Comparison of ENCODE assay signal across 21 cellular contexts in the genomic region with DNA sequence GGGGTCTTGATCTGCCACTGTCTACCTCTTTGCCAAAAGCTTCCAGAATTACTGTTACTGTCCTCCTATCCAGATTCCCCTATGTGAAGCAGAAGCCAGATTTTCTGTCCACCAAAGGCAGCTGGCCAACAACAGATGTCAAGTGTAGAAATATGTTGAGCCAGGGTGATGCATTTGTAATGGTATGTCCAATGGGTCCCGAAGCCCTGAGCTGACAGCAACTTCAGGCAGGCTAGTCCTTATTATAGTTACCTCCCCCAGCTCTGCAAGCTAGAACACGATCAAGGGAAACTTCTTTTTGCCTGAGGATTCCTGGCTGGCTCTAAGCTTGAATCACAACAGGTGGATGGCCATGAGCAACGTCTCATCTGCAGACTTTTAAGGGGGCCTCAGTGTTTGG. TPM values are rescaled to one million over a fixed set of nuclear protein-coding genes. Genes with fewer than 3 reads are reported as not detected.
A peak's percentile ranks its signal among the peaks of the same experiment; 100 is the strongest.
DNase-seq lines count a peak whose midpoint lies in the region; ATAC-seq, FAIRE-seq and TF ChIP-seq lines count a peak whose summit lies in the region.
"Had no signal": no experiment of that assay in that cellular context is flagged by ENCODE, and none has a peak within 500 bp of the region (broad histone marks: within the 10 kb centered on the region; RNA-seq: fewer than 3 reads in every experiment).

No MANE protein-coding gene starts in this region.

- H3K79me2 ChIP-seq in Karpas-422 (ENCODE audit: low read length): no peaks in the 10 kb centered on the region

- no peaks in the 10 kb centered on the region for H3K36me3 ChIP-seq in bronchial epithelial cell (ENCODE audit: control insufficient read depth, insufficient read depth, low read length)
- no peaks in the 10 kb centered on the region for H3K36me3 ChIP-seq in Karpas-422 (ENCODE audit: insufficient read depth, low read length)
- H3K36me3 ChIP-seq: neutrophil had no signal

- H3K9me2 ChIP-seq in Karpas-422 (replicated peaks; ENCODE audit: insufficient read depth, low read length): no peaks in the 10 kb centered on the region

- H4K20me1 ChIP-seq in Karpas-422 (ENCODE audit: insufficient read depth, low read depth, low read length): no peaks in the 10 kb centered on the region

- peak; percentile 96 for FAIRE-seq in bronchial epithelial cell (lab: Jason Lieb, UNC)
- FAIRE-seq: kidney, urothelium cell line had no signal

- no peak overlapping the region for H3K9ac ChIP-seq in Karpas-422 (ENCODE audit: low read length)
- H3K9ac ChIP-seq: KMS-11 had no signal

- H3K9me3 Mint-ChIP-seq in activated naive CD4-positive, alpha-beta T cell treated with anti-CD3 and anti-CD28 coated beads, Interleukin-2, amount 50 U/mL, for 72 hours: no peaks in the 10 kb centered on the region
- H3K9me3 Mint-ChIP-seq: activated CD4-positive, alpha-beta T cell treated with anti-CD3 and anti-CD28 coated beads, Interleukin-2, amount 10 ng/mL, durations not matched to agents 24 days and 14 days; endodermal cell had no signal

- DNase-seq in AG10803 (ENCODE audit: low read depth): peak; percentile 92
- DNase-seq in M059J (ENCODE audit: low read depth): peak; percentile 39
- peak; percentile 97 for DNase-seq in bronchial epithelial cell (ENCODE audit: low read depth)
- DNase-seq in hepatic stellate cell (ENCODE audit: low spot score): peak; percentile 72
- no peak for DNase-seq in stimulated activated CD4-positive, alpha-beta T cell treated with anti-CD3 and anti-CD28 coated beads, Interleukin-2, amount 100 ng/mL, for 48 hours
- DNase-seq in activated CD4-positive, CD25-positive, alpha-beta regulatory T cell treated with anti-CD3 and anti-CD28 coated beads, Interleukin-2, amount 50 U/mL, for 72 hours: no peak
- DNase-seq in activated naive CD4-positive, alpha-beta T cell treated with anti-CD3 and anti-CD28 coated beads, Interleukin-2, amount 50 U/mL, for 72 hours (ENCODE audit: low spot score in 2 of 2): no peak
- DNase-seq in Karpas-422: no peak
- DNase-seq: ACHN; activated CD4-positive, alpha-beta T cell treated with anti-CD3 and anti-CD28 coated beads, Interleukin-2, amount 10 ng/mL, durations not matched to agents 24 days and 14 days; endodermal cell; head of caudate nucleus; kidney; midbrain; NCI-H1436 treated with DMSO at 0.1 percent for 48 hours; stimulated activated naive CD4-positive, alpha-beta T cell treated with Interleukin-2 at 50 U/mL for 16 hours had no signal

- no peaks in the 10 kb centered on the region for H3K9me3 ChIP-seq in Karpas-422 (ENCODE audit: low read length)
- H3K9me3 ChIP-seq: neutrophil had no signal

- H3K4me3 ChIP-seq in AG10803 (ENCODE audit: low read length) (no peak overlapping the region), bronchial epithelial cell (ENCODE audit: low read depth, low read length) (no peak overlapping the region), Karpas-422 (ENCODE audit: low read length) (no peak overlapping the region)
- H3K4me3 ChIP-seq: skin epidermis had no signal

- H3K27me3 ChIP-seq in bronchial epithelial cell (ENCODE audit: control insufficient read depth, insufficient read depth, low read length): no peaks in the 10 kb centered on the region
- H3K27me3 ChIP-seq in Karpas-422 (ENCODE audit: low read length): no peaks in the 10 kb centered on the region

- TF ChIP-seq CTCF in AG10803 (conservative IDR thresholded peaks at IDR 0.05; ENCODE audit: low read length) (no peak), bronchial epithelial cell (IDR thresholded peaks at IDR 0.05; ENCODE audit: insufficient read depth, low read length, severe bottlenecking) (no peak)

- H3K4me1 ChIP-seq in Karpas-422 (ENCODE audit: low read length): no peaks in the 10 kb centered on the region

- no peak overlapping the region for H2AFZ ChIP-seq in Karpas-422 (ENCODE audit: low read length)

- H3K4me2 ChIP-seq in Karpas-422 (ENCODE audit: low read depth, low read length, poor library complexity, severe bottlenecking): no peak overlapping the region
- H3K4me2 ChIP-seq: KMS-11 had no signal

- no peak overlapping the region for H3K27ac ChIP-seq in Karpas-422 (ENCODE audit: low read length)
- H3K27ac ChIP-seq: KMS-11, neutrophil, skin epidermis had no signal

- ATAC-seq in activated naive CD4-positive, alpha-beta T cell treated with anti-CD3 and anti-CD28 coated beads, Interleukin-2, amount 50 U/mL, for 72 hours: no peak

- no peak overlapping the region for H3K27ac Mint-ChIP-seq in activated naive CD4-positive, alpha-beta T cell treated with anti-CD3 and anti-CD28 coated beads, Interleukin-2, amount 50 U/mL, for 72 hours
- H3K27ac Mint-ChIP-seq: activated CD4-positive, alpha-beta T cell treated with anti-CD3 and anti-CD28 coated beads, Interleukin-2, amount 10 ng/mL, durations not matched to agents 24 days and 14 days; activated naive CD8-positive, alpha-beta T cell; endodermal cell had no signal

- H3K36me3 Mint-ChIP-seq in activated naive CD4-positive, alpha-beta T cell treated with anti-CD3 and anti-CD28 coated beads, Interleukin-2, amount 50 U/mL, for 72 hours: no peaks in the 10 kb centered on the region
- H3K36me3 Mint-ChIP-seq: activated naive CD8-positive, alpha-beta T cell had no signal

RNA-seq across cellular contexts. Expression of a gene that starts 10.2 kb away (rescaled TPM):
- not detected in 2 replicates for total RNA-seq in M059J (2014; rRNA removed; shearing (Covaris generic))
- 3.1 and 5.3 TPM in 2 replicates for total RNA-seq in bronchial epithelial cell
- total RNA-seq in activated naive CD4-positive, alpha-beta T cell treated with anti-CD3 and anti-CD28 coated beads, Interleukin-2, amount 50 U/mL, for 72 hours: not detected
- total RNA-seq in Karpas-422 (2014; rRNA removed; shearing (Covaris generic); ENCODE audit: low replicate concordance): not detected in 2 replicates
- total RNA-seq: activated CD4-positive, alpha-beta T cell treated with anti-CD3 and anti-CD28 coated beads, Interleukin-2, amount 10 ng/mL, durations not matched to agents 24 days and 14 days had no signal

Comparison
In these comparisons a context has a peak if more than half of its experiments do, and no peak if none do; other contexts are left out.
1. DNase-seq: peak in AG10803 (single experiment), M059J (single experiment), bronchial epithelial cell (single experiment) and hepatic stellate cell (single experiment); none in stimulated activated CD4-positive, alpha-beta T cell treated with anti-CD3 and anti-CD28 coated beads, Interleukin-2, amount 100 ng/mL, for 48 hours (0 of 2), activated CD4-positive, CD25-positive, alpha-beta regulatory T cell treated with anti-CD3 and anti-CD28 coated beads, Interleukin-2, amount 50 U/mL, for 72 hours (single experiment), activated naive CD4-positive, alpha-beta T cell treated with anti-CD3 and anti-CD28 coated beads, Interleukin-2, amount 50 U/mL, for 72 hours (0 of 2) and Karpas-422 (single experiment).